In genomic region chr2:233979748-233980147, GRCh38 we compare ENCODE assay signal across 23 cellular contexts.
A peak's percentile ranks its signal among the peaks of the same experiment; 100 is the strongest.
DNase-seq lines count a peak whose midpoint lies in the region; ATAC-seq and TF ChIP-seq lines count a peak whose summit lies in the region.
"Had no signal": no experiment of that assay in that cellular context is flagged by ENCODE, and none has a peak within 500 bp of the region (broad histone marks: within the 10 kb centered on the region; RNA-seq: fewer than 3 reads in every experiment).

No MANE protein-coding gene starts in this region.

- H3K9me3 ChIP-seq in SK-N-SH (no peaks in the 10 kb centered on the region), HEK293 (ENCODE audit: control insufficient read depth, insufficient read depth, low read depth, low read length) (no peaks in the 10 kb centered on the region), mesenchymal stem cell (ENCODE audit: control insufficient read depth, low read length) (no peaks in the 10 kb centered on the region), PC-9 (ENCODE audit: insufficient read depth, low read depth) (no peaks in the 10 kb centered on the region)

- no peak overlapping the region for H2BK15ac ChIP-seq in mesenchymal stem cell (ENCODE audit: low read depth, poor library complexity, severe bottlenecking)

- intact Hi-C loops in PC-9 (cut with micrococcal nuclease; ENCODE audit: unreplicated experiment): loop anchor here (10.0 kb wide), 4 partner anchors 975 to 1765 kb away; partner anchors contain the start of gene SH3BP4

- H3K27me3 ChIP-seq in SK-N-SH (ENCODE audit: insufficient read depth) (no peaks in the 10 kb centered on the region), mesenchymal stem cell (ENCODE audit: control insufficient read depth in 1 of 2, insufficient read depth in 1 of 2, low read length in 2 of 2) (no peaks in the 10 kb centered on the region), PC-9 (ENCODE audit: insufficient read depth, low read depth) (no peaks in the 10 kb centered on the region)

- peak overlapping the region; percentile 84 for H2BK5ac ChIP-seq in mesenchymal stem cell (ENCODE audit: low read depth, low read length, poor library complexity, severe bottlenecking)

- H3K23ac ChIP-seq in mesenchymal stem cell (ENCODE audit: low read length in 2 of 2): no peak overlapping the region

- peak overlapping the region; percentile 100 for H2AK5ac ChIP-seq in mesenchymal stem cell (ENCODE audit: low read length, severe bottlenecking)

- H3K27ac ChIP-seq in SK-N-SH (ENCODE audit: low read depth in 2 of 2, low read length in 1 of 2) (no peak overlapping the region), HEK293 (ENCODE audit: extremely low read depth, low read depth, low read length) (no peak overlapping the region), VCaP (peak overlapping the region; percentile 8; the same call in 1 of the 2 replicates), mesenchymal stem cell (ENCODE audit: low read length, poor library complexity, severe bottlenecking) (peak overlapping the region; percentile 8), PC-9 (no peak overlapping the region)
- H3K27ac ChIP-seq: 22Rv1, epithelial cell of prostate had no signal

- no peak for TF ChIP-seq RAD21 in SK-N-SH (IDR thresholded peaks at IDR 0.05; ENCODE audit: low read length)

- no peak overlapping the region for H4K91ac ChIP-seq in mesenchymal stem cell (ENCODE audit: low read length)

- no peak overlapping the region for H3K4me2 ChIP-seq in SK-N-SH
- H3K4me2 ChIP-seq in mesenchymal stem cell (ENCODE audit: low read length, poor library complexity, severe bottlenecking): no peak overlapping the region
- no peak overlapping the region for H3K4me2 ChIP-seq in PC-9
- H3K4me2 ChIP-seq: GM23338 had no signal

- no peak overlapping the region for H2AFZ ChIP-seq in SK-N-SH (ENCODE audit: low read depth)
- no peak overlapping the region for H2AFZ ChIP-seq in mesenchymal stem cell (ENCODE audit: low read depth, low read length)
- no peak overlapping the region for H2AFZ ChIP-seq in PC-9
- H2AFZ ChIP-seq: GM23338 had no signal

- no peak overlapping the region for H3K14ac ChIP-seq in mesenchymal stem cell (ENCODE audit: low read length in 2 of 2)

- in situ Hi-C loops in GM13976 (cut with MboI; ENCODE audit: low sequenced_read_pairs, unreplicated experiment): loop anchor here (25.0 kb wide), 1 partner anchor 533 kb away; no protein-coding TSS in a partner anchor

- H3K9me2 ChIP-seq in SK-N-SH (no peaks in the 10 kb centered on the region), PC-9 (ENCODE audit: insufficient read depth) (no peaks in the 10 kb centered on the region)

- no TSS peak for BruUV-seq in PC-9 (replicated peaks; lab: Mats Ljungman, UMichigan)

- no peak overlapping the region for H2BK120ac ChIP-seq in mesenchymal stem cell (ENCODE audit: low read depth, low read length)

- H3K4me1 ChIP-seq in SK-N-SH (ENCODE audit: control insufficient read depth in 1 of 2, insufficient read depth in 2 of 2, low read depth in 1 of 2, low read length in 1 of 2) (peaks cover 3 to 35% of the 10 kb centered on the region in 2 experiments), HEK293 (ENCODE audit: control insufficient read depth, insufficient read depth, low read length) (no peaks in the 10 kb centered on the region), mesenchymal stem cell (ENCODE audit: control insufficient read depth, insufficient read depth, low read depth, low read length) (peaks cover 26% of the 10 kb centered on the region), PC-9 (replicated peaks; ENCODE audit: insufficient read depth) (peaks cover 64% of the 10 kb centered on the region)

- CTCF ChIA-PET in SK-N-SH (lab: Yijun Ruan, JAX) (interaction anchor here (0.8 to 1.3 kb wide), 2 partner anchors 523 to 565 kb away, joined by 3 to 4 read pairs; no protein-coding TSS in a partner anchor), HEK293 (lab: Yijun Ruan, JAX) (no interaction called here), PC-9 (lab: Charles Lee) (no interaction called here)

- H4K8ac ChIP-seq in mesenchymal stem cell (ENCODE audit: low read length): no peak overlapping the region

- H3K79me2 ChIP-seq in SK-N-SH (ENCODE audit: insufficient read depth) (no peaks in the 10 kb centered on the region), PC-9 (ENCODE audit: low read depth) (no peaks in the 10 kb centered on the region)

- POLR2A ChIA-PET in SK-N-SH (lab: Yijun Ruan, JAX) (no interaction called here), HEK293 (lab: Yijun Ruan, JAX) (no interaction called here), PC-9 (lab: Charles Lee; ENCODE audit: unreplicated experiment) (no interaction called here)

- H3K4me3 ChIP-seq in SK-N-SH (ENCODE audit: low read depth in 2 of 2, low read length in 1 of 2) (no peak overlapping the region), HEK293 (ENCODE audit: low read depth, low read length) (no peak overlapping the region), mesenchymal stem cell (ENCODE audit: insufficient read depth in 1 of 2, low read depth in 1 of 2, low read length in 2 of 2) (no peak overlapping the region), PC-9 (no peak overlapping the region)
- H3K4me3 ChIP-seq: GM23338 had no signal

- WGBS in SK-N-SH (ENCODE audit: low lambda C conversion rate): 88% methylated on average over 4 of the region's 4 CpGs
- 68% methylated on average over 4 of the region's 4 CpGs for WGBS in mesenchymal stem cell

- DNase-seq in SK-N-SH (no peak), mesenchymal stem cell (no peak), OCI-M2 (lab: John Stamatoyannopoulos, UW; ENCODE audit: unreplicated experiment) (no peak), PC-9 (no peak), GM13976 (ENCODE audit: low spot score) (no peak)
- DNase-seq: activated CD8-positive, alpha-beta memory T cell treated with anti-CD3 and anti-CD28 coated beads for 24 hours; activated gamma-delta T cell treated with Interleukin-2 at 50 U/mL for 16 hours; amygdala; effector CD8-positive, alpha-beta T cell; head of caudate nucleus; KG1; mammary epithelial cell; NCI-H1417 treated with DMSO at 0.1 percent for 48 hours; NCI-H2081 treated with DMSO at 0.1 percent for 48 hours; NCI-H226; NCI-H69; T-helper 17 cell had no signal

- H3K9ac ChIP-seq in SK-N-SH (no peak overlapping the region), mesenchymal stem cell (ENCODE audit: low read length) (no peak overlapping the region)

- H3K4ac ChIP-seq in mesenchymal stem cell (ENCODE audit: low read depth in 1 of 2, low read length in 2 of 2): no peak overlapping the region

- no peaks in the 10 kb centered on the region for H4K20me1 ChIP-seq in SK-N-SH (ENCODE audit: insufficient read depth)
- H4K20me1 ChIP-seq in PC-9 (ENCODE audit: insufficient read depth): no peaks in the 10 kb centered on the region

- peaks cover 15% of the 10 kb centered on the region for H3F3A ChIP-seq in SK-N-SH (replicated peaks; ENCODE audit: insufficient read depth)
- H3F3A ChIP-seq in PC-9 (ENCODE audit: insufficient read depth, low read depth): peaks cover 44% of the 10 kb centered on the region

- no peaks in the 10 kb centered on the region for H3K36me3 ChIP-seq in SK-N-SH (replicated peaks in 1 of 2; ENCODE audit: control insufficient read depth in 1 of 2, insufficient read depth in 2 of 2, low read length in 1 of 2)
- H3K36me3 ChIP-seq in HEK293 (ENCODE audit: control insufficient read depth in 2 of 2, insufficient read depth in 1 of 2, low read length in 2 of 2): no peaks in the 10 kb centered on the region
- peaks cover 0 to 5% of the 10 kb centered on the region in 2 experiments for H3K36me3 ChIP-seq in mesenchymal stem cell (ENCODE audit: control insufficient read depth in 1 of 2, insufficient read depth in 2 of 2, low read depth in 1 of 2, low read length in 2 of 2)
- H3K36me3 ChIP-seq in PC-9 (ENCODE audit: low read depth): no peaks in the 10 kb centered on the region

- ATAC-seq in SK-N-SH treated with all-trans-retinoic acid at 6 μM for 48 hours: no peak
- ATAC-seq: GM23338, T-helper 17 cell had no signal

- TF ChIP-seq EP300 in SK-N-SH (IDR thresholded peaks at IDR 0.05; ENCODE audit: borderline replicate concordance in 1 of 2, low read depth in 1 of 2, low read length in 1 of 2): no peak

- peaks cover 11% of the 10 kb centered on the region for H3K79me1 ChIP-seq in mesenchymal stem cell (replicated peaks; ENCODE audit: low read length, poor library complexity, severe bottlenecking)

- no peak overlapping the region for H2BK12ac ChIP-seq in mesenchymal stem cell (ENCODE audit: low read length in 2 of 2)

- no peak for TF ChIP-seq CTCF in SK-N-SH (IDR thresholded peaks at IDR 0.05)
- TF ChIP-seq CTCF in HEK293 (tag by site-specific recombination; IDR thresholded peaks at IDR 0.05): no peak
- TF ChIP-seq CTCF in VCaP (conservative IDR thresholded peaks at IDR 0.05): no peak
- TF ChIP-seq CTCF in PC-9 (conservative IDR thresholded peaks at IDR 0.05): no peak
- no peak for TF ChIP-seq CTCF in GM13976 (IDR thresholded peaks at IDR 0.05; ENCODE audit: borderline replicate concordance, control extremely low read depth, extremely low read depth, insufficient read depth, missing control alignments)

- H3K18ac ChIP-seq in mesenchymal stem cell (ENCODE audit: low read depth in 1 of 2, low read length in 2 of 2): no peak overlapping the region

TF ChIP-seq in SK-N-SH, 30 proteins besides CTCF, POLR2A, EP300 and RAD21 (continues in another document):
- TF ChIP-seq TCF12 (IDR thresholded peaks at IDR 0.05) (0 out of 2 replicates have a peak, but pooled peaks have one; percentile 8), TAF1 (IDR thresholded peaks at IDR 0.05; ENCODE audit: borderline replicate concordance, low read depth, low read length) (no peak), TEAD4 (IDR thresholded peaks at IDR 0.05; ENCODE audit: borderline replicate concordance, insufficient read depth) (no peak)

TF ChIP-seq in SK-N-SH treated with all-trans-retinoic acid at 6 μM for 48 hours, 23 proteins besides CTCF, POLR2A, EP300 and RAD21 (continues in another document):
- TF ChIP-seq TCF4 (CRISPR knock-in tag; IDR thresholded peaks at IDR 0.05; ENCODE audit: borderline replicate concordance) (no peak), RARB (CRISPR knock-in tag; IDR thresholded peaks at IDR 0.05) (no peak)

Comparison
In these comparisons a context has a peak if more than half of its experiments do, and no peak if none do; other contexts are left out.
1. H3K27ac ChIP-seq: peak in VCaP (single experiment) and mesenchymal stem cell (single experiment); none in SK-N-SH (0 of 2), HEK293 (single experiment) and PC-9 (single experiment).
2. Of the 4 proteins assayed by ChIP-seq in both HEK293 and SK-N-SH: peak only in HEK293: none; only in SK-N-SH: PBX3; in both: none; in neither: 3.